Comparison of ENCODE assay signal across 1 cellular context in the genomic region with DNA sequence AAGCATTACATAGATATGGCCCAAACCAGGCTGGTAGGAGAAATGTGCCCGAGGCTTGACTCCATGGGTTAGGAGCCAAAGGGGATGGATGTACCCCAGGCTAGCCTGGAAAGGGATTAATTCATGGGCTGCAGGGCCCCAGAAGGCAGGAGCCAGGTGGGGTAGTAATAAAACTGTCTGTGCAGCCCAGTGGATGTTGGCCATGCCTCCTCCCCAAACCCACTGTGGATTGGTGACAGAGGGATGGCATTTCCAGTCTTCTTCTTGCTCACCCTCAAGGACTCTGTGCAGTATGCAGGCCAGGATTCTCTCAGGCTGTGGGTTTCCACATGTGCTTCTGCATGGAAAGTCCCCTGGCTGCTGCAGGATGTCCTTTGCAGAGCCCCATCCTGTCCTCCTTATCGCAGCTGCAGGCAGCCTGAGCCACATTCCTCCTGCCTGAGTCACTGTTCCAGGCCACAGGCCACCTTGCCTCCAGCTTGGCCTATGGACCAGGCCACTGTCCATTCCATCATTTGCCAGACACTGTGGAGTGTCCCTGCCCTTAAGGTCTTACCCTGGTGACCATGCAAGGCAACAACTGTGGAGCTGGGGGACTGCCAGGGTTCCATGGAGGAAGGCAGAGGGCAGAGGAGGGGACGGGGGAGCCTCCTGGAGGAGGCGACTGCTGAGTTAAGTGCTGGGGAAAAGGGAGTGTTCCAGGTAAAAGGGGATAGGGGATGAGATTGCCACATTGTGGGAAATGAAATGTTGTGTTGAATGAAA.
TF ChIP-seq lines count a peak whose summit lies in the region.

No MANE protein-coding gene starts in this region.

TF ChIP-seq in K562, 482 proteins besides CTCF, POLR2A, EP300 and RAD21 (continued from another document and continues in another):
- TF ChIP-seq PHTF2 (CRISPR knock-in tag; IDR thresholded peaks at IDR 0.05) (no peak), NR2F6 (CRISPR knock-in tag; IDR thresholded peaks at IDR 0.05) (no peak), TEAD2 (tag; IDR thresholded peaks at IDR 0.05) (peak; percentile 96), PTRF (tag; IDR thresholded peaks at IDR 0.05) (no peak), CBFB (CRISPR knock-in tag; IDR thresholded peaks at IDR 0.05) (peak; percentile 67; the same call in 1 of the 2 replicates), MAZ (CRISPR knock-in tag; conservative IDR thresholded peaks at IDR 0.05 in 1 of 2, IDR thresholded peaks at IDR 0.05 in 1 of 2) (peak; percentile 53 to 70; a peak in 3 of 4 replicates), DPF2 (IDR thresholded peaks at IDR 0.05) (peak; percentile 97), YY1 (IDR thresholded peaks at IDR 0.05; ENCODE audit: borderline replicate concordance in 1 of 3, control insufficient read depth in 1 of 3, extremely low read depth in 1 of 3, insufficient read depth in 3 of 3, insufficient read length in 1 of 3, insufficient replicate concordance in 2 of 3, low read depth in 1 of 3, low read length in 2 of 3) (peak in 1 of 3 experiments; percentile 15), SREBF1 (IDR thresholded peaks at IDR 0.05; ENCODE audit: borderline replicate concordance, low read depth, low read length) (no peak), NR2C1 (IDR thresholded peaks at IDR 0.05) (no peak), NR2C1 (tag; IDR thresholded peaks at IDR 0.05) (no peak), ZNF146 (CRISPR knock-in tag; IDR thresholded peaks at IDR 0.05; ENCODE audit: unreplicated experiment) (no peak), ZNF124 (CRISPR knock-in tag; IDR thresholded peaks at IDR 0.05) (no peak), SMC3 (conservative IDR thresholded peaks at IDR 0.05; ENCODE audit: insufficient read depth, low read depth, low read length) (no peak), U2AF1 (optimal IDR thresholded peaks at IDR 0.05; ENCODE audit: low read depth, low read length) (no peak), EGR1 (conservative IDR thresholded peaks at IDR 0.05) (no peak), POLR2G (IDR thresholded peaks at IDR 0.05; ENCODE audit: low read depth, low read length) (no peak), GTF2A2 (tag; IDR thresholded peaks at IDR 0.05) (no peak), ELK1 (CRISPR knock-in tag; IDR thresholded peaks at IDR 0.05) (no peak), KLF10 (CRISPR knock-in tag; IDR thresholded peaks at IDR 0.05) (no peak), TAF7 (tag; IDR thresholded peaks at IDR 0.05) (no peak), TCF7L2 (IDR thresholded peaks at IDR 0.05; ENCODE audit: low read depth, low read length) (no peak), CHAMP1 (IDR thresholded peaks at IDR 0.05) (no peak), ZNF324 (CRISPR knock-in tag; IDR thresholded peaks at IDR 0.05) (no peak), HOMEZ (CRISPR knock-in tag; IDR thresholded peaks at IDR 0.05) (no peak), POLR3A (IDR thresholded peaks at IDR 0.05; ENCODE audit: borderline replicate concordance, extremely low read depth, insufficient read depth, insufficient read length) (no peak), DNMT1 (IDR thresholded peaks at IDR 0.05) (no peak), HDAC3 (IDR thresholded peaks at IDR 0.05; ENCODE audit: borderline replicate concordance, partially characterized antibody) (peak; percentile 59), MTF1 (CRISPR knock-in tag; IDR thresholded peaks at IDR 0.05; ENCODE audit: borderline replicate concordance) (no peak), ADNP (tag; IDR thresholded peaks at IDR 0.05) (no peak), RCOR1 (IDR thresholded peaks at IDR 0.05; ENCODE audit: borderline replicate concordance in 1 of 2, low read depth in 2 of 2, low read length in 2 of 2) (peak; percentile 96 to 100), JUNB (CRISPR knock-in tag; conservative IDR thresholded peaks at IDR 0.05) (peak; percentile 86; the same call in 1 of the 2 replicates), U2AF2 (optimal IDR thresholded peaks at IDR 0.05; ENCODE audit: low read depth, low read length) (no peak), HBP1 (CRISPR knock-in tag; IDR thresholded peaks at IDR 0.05) (no peak), MTA2 (IDR thresholded peaks at IDR 0.05; ENCODE audit: low read depth) (peak; percentile 83), EP400 (IDR thresholded peaks at IDR 0.05) (peak; percentile 41; the same call in 1 of the 2 replicates), ETV1 (tag; conservative IDR thresholded peaks at IDR 0.05; ENCODE audit: low read depth) (peak; percentile 44; the same call in 1 of the 2 replicates), KDM4B (IDR thresholded peaks at IDR 0.05; ENCODE audit: borderline replicate concordance in 2 of 2, low read depth in 1 of 2) (no peak), ZNF766 (CRISPR knock-in tag; conservative IDR thresholded peaks at IDR 0.05) (no peak), ZNF77 (CRISPR knock-in tag; IDR thresholded peaks at IDR 0.05) (no peak)
- TF ChIP-seq, protein P1, sequence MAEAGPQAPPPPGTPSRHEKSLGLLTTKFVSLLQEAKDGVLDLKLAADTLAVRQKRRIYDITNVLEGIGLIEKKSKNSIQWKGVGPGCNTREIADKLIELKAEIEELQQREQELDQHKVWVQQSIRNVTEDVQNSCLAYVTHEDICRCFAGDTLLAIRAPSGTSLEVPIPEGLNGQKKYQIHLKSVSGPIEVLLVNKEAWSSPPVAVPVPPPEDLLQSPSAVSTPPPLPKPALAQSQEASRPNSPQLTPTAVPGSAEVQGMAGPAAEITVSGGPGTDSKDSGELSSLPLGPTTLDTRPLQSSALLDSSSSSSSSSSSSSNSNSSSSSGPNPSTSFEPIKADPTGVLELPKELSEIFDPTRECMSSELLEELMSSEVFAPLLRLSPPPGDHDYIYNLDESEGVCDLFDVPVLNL (CRISPR knock-in tag; IDR thresholded peaks at IDR 0.05; ENCODE audit: low read depth), result 0 out of 2 replicates have a peak, but pooled peaks have one; percentile 30
- TF ChIP-seq, protein P2, sequence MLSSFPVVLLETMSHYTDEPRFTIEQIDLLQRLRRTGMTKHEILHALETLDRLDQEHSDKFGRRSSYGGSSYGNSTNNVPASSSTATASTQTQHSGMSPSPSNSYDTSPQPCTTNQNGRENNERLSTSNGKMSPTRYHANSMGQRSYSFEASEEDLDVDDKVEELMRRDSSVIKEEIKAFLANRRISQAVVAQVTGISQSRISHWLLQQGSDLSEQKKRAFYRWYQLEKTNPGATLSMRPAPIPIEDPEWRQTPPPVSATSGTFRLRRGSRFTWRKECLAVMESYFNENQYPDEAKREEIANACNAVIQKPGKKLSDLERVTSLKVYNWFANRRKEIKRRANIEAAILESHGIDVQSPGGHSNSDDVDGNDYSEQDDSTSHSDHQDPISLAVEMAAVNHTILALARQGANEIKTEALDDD (IDR thresholded peaks at IDR 0.05), result no peak
- TF ChIP-seq, protein P3, sequence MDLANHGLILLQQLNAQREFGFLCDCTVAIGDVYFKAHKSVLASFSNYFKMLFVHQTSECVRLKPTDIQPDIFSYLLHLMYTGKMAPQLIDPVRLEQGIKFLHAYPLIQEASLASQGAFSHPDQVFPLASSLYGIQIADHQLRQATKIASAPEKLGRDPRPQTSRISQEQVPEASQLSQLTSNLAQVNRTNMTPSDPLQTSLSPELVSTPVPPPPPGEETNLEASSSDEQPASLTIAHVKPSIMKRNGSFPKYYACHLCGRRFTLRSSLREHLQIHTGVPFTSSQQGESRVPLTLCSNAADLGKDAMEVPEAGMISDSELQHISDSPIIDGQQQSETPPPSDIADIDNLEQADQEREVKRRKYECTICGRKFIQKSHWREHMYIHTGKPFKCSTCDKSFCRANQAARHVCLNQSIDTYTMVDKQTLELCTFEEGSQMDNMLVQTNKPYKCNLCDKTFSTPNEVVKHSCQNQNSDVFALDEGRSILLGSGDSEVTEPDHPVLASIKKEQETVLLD (IDR thresholded peaks at IDR 0.05), result peak; percentile 53; the same call in 1 of the 2 replicates
- TF ChIP-seq, protein P4, sequence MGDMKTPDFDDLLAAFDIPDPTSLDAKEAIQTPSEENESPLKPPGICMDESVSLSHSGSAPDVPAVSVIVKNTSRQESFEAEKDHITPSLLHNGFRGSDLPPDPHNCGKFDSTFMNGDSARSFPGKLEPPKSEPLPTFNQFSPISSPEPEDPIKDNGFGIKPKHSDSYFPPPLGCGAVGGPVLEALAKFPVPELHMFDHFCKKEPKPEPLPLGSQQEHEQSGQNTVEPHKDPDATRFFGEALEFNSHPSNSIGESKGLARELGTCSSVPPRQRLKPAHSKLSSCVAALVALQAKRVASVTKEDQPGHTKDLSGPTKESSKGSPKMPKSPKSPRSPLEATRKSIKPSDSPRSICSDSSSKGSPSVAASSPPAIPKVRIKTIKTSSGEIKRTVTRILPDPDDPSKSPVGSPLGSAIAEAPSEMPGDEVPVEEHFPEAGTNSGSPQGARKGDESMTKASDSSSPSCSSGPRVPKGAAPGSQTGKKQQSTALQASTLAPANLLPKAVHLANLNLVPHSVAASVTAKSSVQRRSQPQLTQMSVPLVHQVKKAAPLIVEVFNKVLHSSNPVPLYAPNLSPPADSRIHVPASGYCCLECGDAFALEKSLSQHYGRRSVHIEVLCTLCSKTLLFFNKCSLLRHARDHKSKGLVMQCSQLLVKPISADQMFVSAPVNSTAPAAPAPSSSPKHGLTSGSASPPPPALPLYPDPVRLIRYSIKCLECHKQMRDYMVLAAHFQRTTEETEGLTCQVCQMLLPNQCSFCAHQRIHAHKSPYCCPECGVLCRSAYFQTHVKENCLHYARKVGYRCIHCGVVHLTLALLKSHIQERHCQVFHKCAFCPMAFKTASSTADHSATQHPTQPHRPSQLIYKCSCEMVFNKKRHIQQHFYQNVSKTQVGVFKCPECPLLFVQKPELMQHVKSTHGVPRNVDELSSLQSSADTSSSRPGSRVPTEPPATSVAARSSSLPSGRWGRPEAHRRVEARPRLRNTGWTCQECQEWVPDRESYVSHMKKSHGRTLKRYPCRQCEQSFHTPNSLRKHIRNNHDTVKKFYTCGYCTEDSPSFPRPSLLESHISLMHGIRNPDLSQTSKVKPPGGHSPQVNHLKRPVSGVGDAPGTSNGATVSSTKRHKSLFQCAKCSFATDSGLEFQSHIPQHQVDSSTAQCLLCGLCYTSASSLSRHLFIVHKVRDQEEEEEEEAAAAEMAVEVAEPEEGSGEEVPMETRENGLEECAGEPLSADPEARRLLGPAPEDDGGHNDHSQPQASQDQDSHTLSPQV (IDR thresholded peaks at IDR 0.05), result peak; percentile 62; the same call in 1 of the 2 replicates
- TF ChIP-seq, protein P5, sequence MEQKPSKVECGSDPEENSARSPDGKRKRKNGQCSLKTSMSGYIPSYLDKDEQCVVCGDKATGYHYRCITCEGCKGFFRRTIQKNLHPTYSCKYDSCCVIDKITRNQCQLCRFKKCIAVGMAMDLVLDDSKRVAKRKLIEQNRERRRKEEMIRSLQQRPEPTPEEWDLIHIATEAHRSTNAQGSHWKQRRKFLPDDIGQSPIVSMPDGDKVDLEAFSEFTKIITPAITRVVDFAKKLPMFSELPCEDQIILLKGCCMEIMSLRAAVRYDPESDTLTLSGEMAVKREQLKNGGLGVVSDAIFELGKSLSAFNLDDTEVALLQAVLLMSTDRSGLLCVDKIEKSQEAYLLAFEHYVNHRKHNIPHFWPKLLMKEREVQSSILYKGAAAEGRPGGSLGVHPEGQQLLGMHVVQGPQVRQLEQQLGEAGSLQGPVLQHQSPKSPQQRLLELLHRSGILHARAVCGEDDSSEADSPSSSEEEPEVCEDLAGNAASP (IDR thresholded peaks at IDR 0.05), result no peak
